Comparison of ENCODE assay signal across 15 cellular contexts in genomic region chr15:98683821-98684220, GRCh38. TPM values are rescaled to one million over a fixed set of nuclear protein-coding genes. Genes with fewer than 3 reads are reported as not detected.
DNase-seq lines count a peak whose midpoint lies in the region; ATAC-seq and TF ChIP-seq lines count a peak whose summit lies in the region.
"Had no signal": no experiment of that assay in that cellular context is flagged by ENCODE, and none has a peak within 500 bp of the region (broad histone marks: within the 10 kb centered on the region; RNA-seq: fewer than 3 reads in every experiment).

No MANE protein-coding gene starts in this region.

- DNase-seq in A673 (ENCODE audit: low spot score) (peak; percentile 19), PC-3 (no peak), foreskin keratinocyte (peak in 1 of 2 donors; percentile 19), trophoblast cell (no peak), HuH-7 (ENCODE audit: low spot score) (no peak), EL (no peak)
- DNase-seq: activated naive CD4-positive, alpha-beta T cell treated with anti-CD3 and anti-CD28 coated beads for 36 hours; central memory CD4-positive, alpha-beta T cell; erythroblast; NCI-H1048; SHP77 treated with DMSO at 0.1 percent for 48 hours; small intestine had no signal

- no peak overlapping the region for H4K12ac ChIP-seq in trophoblast cell (ENCODE audit: low read depth, low read length)

- H3K79me1 ChIP-seq in trophoblast cell (ENCODE audit: low read length) = no peaks in the 10 kb centered on the region

- H4K91ac ChIP-seq in trophoblast cell (ENCODE audit: low read depth, low read length) = no peak overlapping the region

- no peak overlapping the region for H2BK5ac ChIP-seq in trophoblast cell (ENCODE audit: low read depth, low read length, poor library complexity)

- H3F3A ChIP-seq in PC-3 (ENCODE audit: low read length, unreplicated experiment) = no peaks in the 10 kb centered on the region

- H3K27me3 ChIP-seq in A673 (replicated peaks; ENCODE audit: insufficient read depth, low read depth, low read length, poor library complexity) (no peaks in the 10 kb centered on the region), PC-3 (ENCODE audit: low read length) (no peaks in the 10 kb centered on the region), foreskin keratinocyte (no peaks in the 10 kb centered on the region), trophoblast cell (ENCODE audit: insufficient read depth, low read length) (no peaks in the 10 kb centered on the region)
- H3K27me3 ChIP-seq: testis had no signal

- no peak overlapping the region for H3K14ac ChIP-seq in trophoblast cell (ENCODE audit: low read length)

- no peak overlapping the region for H3K23ac ChIP-seq in trophoblast cell (ENCODE audit: low read length)

- H3K36me3 ChIP-seq in A673 (ENCODE audit: insufficient read depth, low read length, poor library complexity, severe bottlenecking) (no peaks in the 10 kb centered on the region), PC-3 (ENCODE audit: low read depth, low read length) (no peaks in the 10 kb centered on the region), trophoblast cell (ENCODE audit: control insufficient read depth in 1 of 2, insufficient read depth in 2 of 2, low read length in 2 of 2) (no peaks in the 10 kb centered on the region)

- no peak overlapping the region for H2AK5ac ChIP-seq in trophoblast cell (ENCODE audit: low read length)

- no peaks in the 10 kb centered on the region for H3K9me3 ChIP-seq in A673 (ENCODE audit: low read depth, low read length, poor library complexity, severe bottlenecking)
- H3K9me3 ChIP-seq in PC-3 (ENCODE audit: low read length) = no peaks in the 10 kb centered on the region
- no peaks in the 10 kb centered on the region for H3K9me3 ChIP-seq in trophoblast cell (ENCODE audit: insufficient read depth, low read depth, low read length)
- H3K9me3 ChIP-seq: testis had no signal

- H3K4me3 ChIP-seq in A673 (ENCODE audit: low read depth, low read length, poor library complexity, severe bottlenecking) = no peak overlapping the region
- H3K4me3 ChIP-seq in PC-3 (ENCODE audit: low read length) = no peak overlapping the region
- H3K4me3 ChIP-seq in trophoblast cell (ENCODE audit: low read depth, low read length) = no peak overlapping the region
- H3K4me3 ChIP-seq: testis had no signal

- ATAC-seq in PC-3 = peak; percentile 51
- peak; percentile 39 for ATAC-seq in foreskin keratinocyte
- ATAC-seq in HG02938 (IDR thresholded peaks at IDR 0.05; ENCODE audit: unreplicated experiment) = no peak
- ATAC-seq in HG03095 (IDR thresholded peaks at IDR 0.05; ENCODE audit: unreplicated experiment) = no peak

- no peak overlapping the region for H2BK12ac ChIP-seq in trophoblast cell (ENCODE audit: low read length)

- H3K4me2 ChIP-seq in PC-3 (ENCODE audit: low read length) (no peak overlapping the region), trophoblast cell (ENCODE audit: low read length) (no peak overlapping the region)

- TF ChIP-seq CTCF in A673 (conservative IDR thresholded peaks at IDR 0.05; ENCODE audit: low read depth, low read length) (no peak), PC-3 (conservative IDR thresholded peaks at IDR 0.05; ENCODE audit: low read depth, low read length) (no peak), foreskin keratinocyte (conservative IDR thresholded peaks at IDR 0.05) (no peak)

- intact Hi-C loops in A673 (cut with micrococcal nuclease; ENCODE audit: unreplicated experiment) (no loop called here), PC-3 (cut with micrococcal nuclease) (loop anchor here (2.0 kb wide), 1 partner anchor 43 kb away; no protein-coding TSS in a partner anchor)

- WGBS in trophoblast cell (ENCODE audit: extremely low coverage, insufficient coverage, insufficient read length) = no CpG with 5 or more reads among the region's 5 CpGs

- no peak overlapping the region for H4K8ac ChIP-seq in trophoblast cell (ENCODE audit: low read depth, low read length)

- POLR2A ChIA-PET in A673 (lab: Charles Lee; ENCODE audit: low non-redundant PET) (no interaction called here), PC-3 (lab: Charles Lee; ENCODE audit: unreplicated experiment) (interaction anchor here (0.6 kb wide), 1 partner anchor 17 kb away, joined by 16 read pairs; no protein-coding TSS in a partner anchor)

- H2BK120ac ChIP-seq in trophoblast cell (ENCODE audit: insufficient read depth, low read length, poor library complexity) = no peak overlapping the region

- H3K27ac ChIP-seq in A673 (ENCODE audit: low read depth, low read length, poor library complexity, severe bottlenecking) = no peak overlapping the region
- H3K27ac ChIP-seq in PC-3 (ENCODE audit: low read length) = no peak overlapping the region
- peak overlapping the region; percentile 94 for H3K27ac ChIP-seq in foreskin keratinocyte
- H3K27ac ChIP-seq in trophoblast cell (ENCODE audit: low read depth, low read length) = no peak overlapping the region
- H3K27ac ChIP-seq: testis had no signal

- CTCF ChIA-PET in A673 (lab: Charles Lee) = no interaction called here
- CTCF ChIA-PET in PC-3 (lab: Charles Lee) = no interaction called here

- BruUV-seq in A673 (replicated peaks; lab: Mats Ljungman, UMichigan) (no TSS peak), PC-3 (replicated peaks; lab: Mats Ljungman, UMichigan) (no TSS peak)

- H4K20me1 ChIP-seq in PC-3 (ENCODE audit: low read length) = no peaks in the 10 kb centered on the region

- H3K4me1 ChIP-seq in A673 (ENCODE audit: insufficient read depth, low read length, poor library complexity, severe bottlenecking) = peaks cover 21% of the 10 kb centered on the region
- peaks cover 11% of the 10 kb centered on the region for H3K4me1 ChIP-seq in PC-3 (ENCODE audit: insufficient read depth, low read length)
- H3K4me1 ChIP-seq in foreskin keratinocyte = peaks cover 22% of the 10 kb centered on the region
- peaks cover 10 to 23% of the 10 kb centered on the region in 2 experiments for H3K4me1 ChIP-seq in trophoblast cell (ENCODE audit: control insufficient read depth in 1 of 2, insufficient read depth in 2 of 2, low read length in 2 of 2)

- no peaks in the 10 kb centered on the region for H3K9me2 ChIP-seq in PC-3 (replicated peaks; ENCODE audit: low read length)

- H3K4ac ChIP-seq in trophoblast cell (ENCODE audit: low read depth, low read length) = peak overlapping the region; percentile 43

- no peak overlapping the region for H2AFZ ChIP-seq in PC-3 (ENCODE audit: low read length)
- no peak overlapping the region for H2AFZ ChIP-seq in trophoblast cell (ENCODE audit: insufficient read depth, low read length, poor library complexity)

- peaks cover 28% of the 10 kb centered on the region; the same call in 1 of the 2 replicates for H3K79me2 ChIP-seq in PC-3 (ENCODE audit: low read length)
- H3K79me2 ChIP-seq in trophoblast cell (ENCODE audit: control insufficient read depth, insufficient read depth, low read length, poor library complexity) = peaks cover 25% of the 10 kb centered on the region

- H3K9ac ChIP-seq in PC-3 (ENCODE audit: low read length) (no peak overlapping the region), trophoblast cell (ENCODE audit: low read length) (no peak overlapping the region)

- H3K18ac ChIP-seq in trophoblast cell (ENCODE audit: low read length) = no peak overlapping the region

RNA-seq across cellular contexts. Expression of gene IGF1R, which starts 35.5 kb away (rescaled TPM):
- total RNA-seq in A673 (2021) = 34.9 and 41.2 TPM in 2 replicates
- total RNA-seq in PC-3 (2014; rRNA removed) = 3.8 and 15.8 TPM in 2 replicates
- 30.1 and 38.4 TPM in 2 replicates for total RNA-seq in foreskin keratinocyte
- 4.8 and 5.0 TPM in 2 replicates for polyA plus RNA-seq in foreskin keratinocyte
- polyA plus RNA-seq in trophoblast cell (2013) = 121 and 126 TPM in 2 replicates

Comparison
In these comparisons a context has a peak if more than half of its experiments do, and no peak if none do; other contexts are left out.
1. ATAC-seq: peak in PC-3 (single experiment) and foreskin keratinocyte (single experiment); none in HG02938 (single experiment) and HG03095 (single experiment).